21 cellular contexts compared by ENCODE assay signal in the genomic region with DNA sequence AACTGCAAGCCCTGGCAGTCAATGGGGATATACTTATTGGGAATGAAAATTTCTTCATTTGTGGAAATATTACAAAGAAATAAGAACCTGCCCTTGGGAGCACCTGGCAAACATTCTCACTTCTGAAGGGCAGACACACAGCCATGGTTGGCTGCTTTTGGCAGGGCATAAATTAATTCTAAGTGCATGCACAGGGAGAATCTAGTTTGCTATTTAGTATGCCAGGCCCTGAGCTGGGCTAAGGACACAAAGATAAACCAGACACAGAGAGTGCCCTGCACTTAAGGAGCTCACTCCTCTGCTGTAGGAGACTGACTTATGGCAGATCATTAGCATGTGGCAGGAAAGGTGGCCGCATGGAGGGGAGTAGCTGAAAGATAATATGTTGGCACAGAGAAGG.
"Had no signal": no experiment of that assay in that cellular context is flagged by ENCODE, and none has a peak within 500 bp of the region (broad histone marks: within the 10 kb centered on the region; RNA-seq: fewer than 3 reads in every experiment).

No MANE protein-coding gene starts in this region.

- H3K4me2 ChIP-seq: neural progenitor cell, smooth muscle cell had no signal

- H3K4me1 ChIP-seq: esophagus squamous epithelium, left lung, thyroid gland had no signal

- H3K79me2 ChIP-seq: parathyroid adenoma had no signal

- H3K9ac ChIP-seq: neural progenitor cell, parathyroid adenoma had no signal

- H3K27ac ChIP-seq: coronary artery, esophagus squamous epithelium, left lung, neural progenitor cell, parathyroid adenoma, stomach, thyroid gland, vagina had no signal

- H3K36me3 ChIP-seq: esophagus squamous epithelium, left lung, neural progenitor cell, stomach, thyroid gland, vagina had no signal

- DNase-seq: dermis blood vessel endothelial cell; effector memory CD4-positive, alpha-beta T cell; erythroblast; esophagus squamous epithelium; foreskin melanocyte; left lung; mesenchymal stem cell; mucosa of descending colon; naive B cell; stimulated activated CD4-positive, alpha-beta T cell treated with anti-CD3 and anti-CD28 coated beads, Interleukin-2, amount 100 ng/mL, for 24 hours; stimulated activated CD4-positive, alpha-beta T cell treated with anti-CD3 and anti-CD28 coated beads, Interleukin-4, amount 100 ng/mL, for 24 hours; stimulated activated naive CD4-positive, alpha-beta T cell treated with Interleukin-2 at 50 U/mL for 16 hours; stomach; thyroid gland; trophoblast cell had no signal

- FAIRE-seq: keratinocyte had no signal

- H3K9me3 ChIP-seq: esophagus squamous epithelium, left lung, mucosa of descending colon, stomach, thyroid gland, vagina had no signal

- H3K27me3 ChIP-seq: esophagus squamous epithelium, left lung, neural progenitor cell, stomach, thyroid gland, vagina had no signal

- H2AFZ ChIP-seq: neural progenitor cell, parathyroid adenoma had no signal

- H3K4me3 ChIP-seq: coronary artery, esophagus squamous epithelium, left lung, mucosa of descending colon, neural progenitor cell, smooth muscle cell, stomach, thyroid gland, vagina had no signal
